In genomic region chr6:85360794-85361642, GRCh38 we compare ENCODE assay signal across 1 cellular context.
TF ChIP-seq lines count a peak whose summit lies in the region.

No MANE protein-coding gene starts in this region.

TF ChIP-seq in HepG2, 621 proteins besides CTCF, POLR2A, EP300 and RAD21 (continued from another document and continues in another):
- TF ChIP-seq CREB3 (CRISPR knock-in tag; IDR thresholded peaks at IDR 0.05) = no peak
- TF ChIP-seq DZIP1 (CRISPR knock-in tag; IDR thresholded peaks at IDR 0.05) = no peak
- no peak for TF ChIP-seq SOX5 (CRISPR knock-in tag; IDR thresholded peaks at IDR 0.05; ENCODE audit: borderline replicate concordance)
- TF ChIP-seq SRSF9 (IDR thresholded peaks at IDR 0.05; ENCODE audit: borderline replicate concordance, insufficient read depth, low read depth, low read length, poor library complexity, severe bottlenecking) = no peak
- no peak for TF ChIP-seq ARNTL (CRISPR knock-in tag; IDR thresholded peaks at IDR 0.05)
- TF ChIP-seq MNT (IDR thresholded peaks at IDR 0.05) = peak; percentile 53; the same call in 1 of the 2 replicates
- TF ChIP-seq ELF1 (CRISPR knock-in tag; IDR thresholded peaks at IDR 0.05) = no peak
- TF ChIP-seq ZHX2 (IDR thresholded peaks at IDR 0.05; ENCODE audit: low read depth) = no peak
- no peak for TF ChIP-seq ZHX2 (CRISPR knock-in tag; IDR thresholded peaks at IDR 0.05; ENCODE audit: borderline replicate concordance)
- TF ChIP-seq ZHX1 (CRISPR knock-in tag; IDR thresholded peaks at IDR 0.05; ENCODE audit: low read depth) = no peak
- TF ChIP-seq ZNF335 (CRISPR knock-in tag; IDR thresholded peaks at IDR 0.05) = no peak
- no peak for TF ChIP-seq DMAP1 (CRISPR knock-in tag; IDR thresholded peaks at IDR 0.05)
- TF ChIP-seq SMAD1 (CRISPR knock-in tag; IDR thresholded peaks at IDR 0.05; ENCODE audit: borderline replicate concordance, low read depth) = no peak
- TF ChIP-seq NFYB (CRISPR knock-in tag; IDR thresholded peaks at IDR 0.05) = no peak
- TF ChIP-seq HNF4G (IDR thresholded peaks at IDR 0.05; ENCODE audit: borderline replicate concordance, low read depth, low read length) = no peak
- no peak for TF ChIP-seq HNF4G (CRISPR knock-in tag; IDR thresholded peaks at IDR 0.05; ENCODE audit: borderline replicate concordance, low read depth)
- TF ChIP-seq ZNF24 (IDR thresholded peaks at IDR 0.05) = no peak
- peak; percentile 75; the same call in 1 of the 2 replicates for TF ChIP-seq FOSL2 (CRISPR knock-in tag; IDR thresholded peaks at IDR 0.05)
- no peak for TF ChIP-seq XBP1 (CRISPR knock-in tag; IDR thresholded peaks at IDR 0.05)
- no peak for TF ChIP-seq ZBTB26 (CRISPR knock-in tag; IDR thresholded peaks at IDR 0.05; ENCODE audit: borderline replicate concordance)
- no peak for TF ChIP-seq IRF9 (CRISPR knock-in tag; IDR thresholded peaks at IDR 0.05; ENCODE audit: borderline replicate concordance)
- TF ChIP-seq DMTF1 (CRISPR knock-in tag; IDR thresholded peaks at IDR 0.05) = no peak
- TF ChIP-seq TEAD3 (CRISPR knock-in tag; optimal IDR thresholded peaks at IDR 0.05; ENCODE audit: borderline replicate concordance) = peak; percentile 25
- TF ChIP-seq MYNN (CRISPR knock-in tag; IDR thresholded peaks at IDR 0.05; ENCODE audit: low read depth) = no peak
- no peak for TF ChIP-seq ZNF367 (CRISPR knock-in tag; IDR thresholded peaks at IDR 0.05; ENCODE audit: borderline replicate concordance)
- peak; percentile 6; the same call in 1 of the 2 replicates for TF ChIP-seq ZNF770 (CRISPR knock-in tag; IDR thresholded peaks at IDR 0.05)
- no peak for TF ChIP-seq HINFP (CRISPR knock-in tag; IDR thresholded peaks at IDR 0.05; ENCODE audit: low read depth)
